ENCODE assay signal across 28 cellular contexts in the genomic region with DNA sequence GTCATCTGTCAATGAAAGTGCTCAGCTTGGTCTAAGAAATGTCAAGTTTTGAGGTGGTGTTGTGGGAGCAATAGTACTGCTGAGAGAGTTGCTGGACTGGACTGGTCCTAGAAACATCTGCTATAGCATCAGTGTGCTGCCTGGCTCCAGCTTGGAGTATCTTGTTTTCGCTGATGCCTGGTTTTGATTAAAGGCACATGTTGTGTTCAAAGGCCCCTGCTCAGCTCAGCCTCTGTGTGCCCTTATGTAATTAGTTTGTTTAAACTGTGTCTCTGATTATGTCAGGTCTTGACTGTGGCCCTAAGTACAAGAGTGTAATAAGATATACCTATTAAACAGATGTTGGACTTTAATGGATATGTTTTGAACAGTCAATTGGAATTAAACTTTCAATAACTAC.
DNase-seq lines count a peak whose midpoint lies in the region; ATAC-seq and TF ChIP-seq lines count a peak whose summit lies in the region.
"Had no signal": no experiment of that assay in that cellular context is flagged by ENCODE, and none has a peak within 500 bp of the region (broad histone marks: within the 10 kb centered on the region; RNA-seq: fewer than 3 reads in every experiment).

No MANE protein-coding gene starts in this region.

- no peak for ATAC-seq in HG02885 (IDR thresholded peaks at IDR 0.05; ENCODE audit: poor library complexity, unreplicated experiment)
- ATAC-seq: left lobe of liver; Panc1; stimulated activated memory B cell treated with anti-CD40 and anti-IgM and Interleukin-4, amounts not matched to agents 10 μg/mL and 1 μg/mL and 100 μg/mL, for 72 hours; T-cell; WTC11 had no signal

- H4K91ac ChIP-seq in mesenchymal stem cell (ENCODE audit: low read length), result no peak overlapping the region

- DNase-seq in NCI-H2029 treated with DMSO at 0.1 percent for 48 hours (lab: John Stamatoyannopoulos, UW) (peak; percentile 59), NCI-H2029 (lab: John Stamatoyannopoulos, UW) (no peak), NCI-H524 treated with DMSO at 0.1 percent for 48 hours (lab: John Stamatoyannopoulos, UW) (peak; percentile 66), adipocyte (ENCODE audit: low read depth) (peak; percentile 5), type B pancreatic cell (ENCODE audit: extremely low spot score, unreplicated experiment) (no peak), mesenchymal stem cell (no peak), SHP77 (lab: John Stamatoyannopoulos, UW) (no peak)
- DNase-seq: 8988T; activated CD4-positive, alpha-beta T cell treated with anti-CD3 and anti-CD28 coated beads, Interleukin-2, amount 10 ng/mL, durations not matched to agents 7 days and 5 days; amygdala; brain microvascular endothelial cell; Calu3; CD4-positive, CD25-positive, alpha-beta regulatory T cell; dorsolateral prefrontal cortex; esophagus squamous epithelium; GOT3; KBM-7; NCI-H1436; NCI-H2107; SJCRH30; T-cell had no signal

- H3K9me3 ChIP-seq in adipocyte (ENCODE audit: control insufficient read depth, low read length), result no peaks in the 10 kb centered on the region
- H3K9me3 ChIP-seq in mesenchymal stem cell (ENCODE audit: control insufficient read depth, low read length), result no peaks in the 10 kb centered on the region
- H3K9me3 ChIP-seq: esophagus squamous epithelium, SJCRH30 had no signal

- H3K36me3 Mint-ChIP-seq in type B pancreatic cell, result no peaks in the 10 kb centered on the region
- H3K36me3 Mint-ChIP-seq: activated naive CD4-positive, alpha-beta T cell treated with anti-CD3 and anti-CD28 coated beads, Interleukin-2, amount 50 U/mL, for 24 hours; CD4-positive, CD25-positive, alpha-beta regulatory T cell; stimulated activated memory B cell treated with anti-CD40 and anti-IgM and Interleukin-4, amounts not matched to agents 10 μg/mL and 1 μg/mL and 100 μg/mL, for 72 hours; T-cell; WTC11 had no signal

- no peak overlapping the region for H3K27ac ChIP-seq in mesenchymal stem cell (ENCODE audit: low read length, poor library complexity, severe bottlenecking)
- H3K27ac ChIP-seq: brain microvascular endothelial cell, dorsolateral prefrontal cortex, esophagus squamous epithelium, SJCRH30, skin epidermis had no signal

- no peak overlapping the region for H3K14ac ChIP-seq in mesenchymal stem cell (ENCODE audit: low read length in 2 of 2)

- no peak for TF ChIP-seq CTCF in type B pancreatic cell (conservative IDR thresholded peaks at IDR 0.05)

- 52% methylated on average over 1 of the region's 1 CpG for WGBS in mesenchymal stem cell

- H3K4me3 ChIP-seq in adipocyte (ENCODE audit: low read length) (no peak overlapping the region), mesenchymal stem cell (ENCODE audit: insufficient read depth in 1 of 2, low read depth in 1 of 2, low read length in 2 of 2) (no peak overlapping the region)
- H3K4me3 ChIP-seq: dorsolateral prefrontal cortex, esophagus squamous epithelium, SJCRH30, skin epidermis had no signal

- H2BK120ac ChIP-seq in mesenchymal stem cell (ENCODE audit: low read depth, low read length), result no peak overlapping the region

- H2BK15ac ChIP-seq in mesenchymal stem cell (ENCODE audit: low read depth, poor library complexity, severe bottlenecking), result no peak overlapping the region

- H3K23ac ChIP-seq in mesenchymal stem cell (ENCODE audit: low read length in 2 of 2), result no peak overlapping the region

- no peak overlapping the region for H4K8ac ChIP-seq in mesenchymal stem cell (ENCODE audit: low read length)

- no peaks in the 10 kb centered on the region for H3K9me3 Mint-ChIP-seq in type B pancreatic cell
- H3K9me3 Mint-ChIP-seq: activated CD4-positive, alpha-beta T cell treated with anti-CD3 and anti-CD28 coated beads, Interleukin-2, amount 10 ng/mL, durations not matched to agents 7 days and 5 days; activated naive CD4-positive, alpha-beta T cell treated with anti-CD3 and anti-CD28 coated beads, Interleukin-2, amount 50 U/mL, for 24 hours; stimulated activated memory B cell treated with anti-CD40 and anti-IgM and Interleukin-4, amounts not matched to agents 10 μg/mL and 1 μg/mL and 100 μg/mL, for 72 hours; WTC11 had no signal

- peaks cover 12% of the 10 kb centered on the region for H3K4me1 ChIP-seq in adipocyte (ENCODE audit: control insufficient read depth, insufficient read depth, low read length)
- H3K4me1 ChIP-seq in mesenchymal stem cell (ENCODE audit: control insufficient read depth, insufficient read depth, low read depth, low read length), result no peaks in the 10 kb centered on the region
- H3K4me1 ChIP-seq: SJCRH30 had no signal

- H3K18ac ChIP-seq in mesenchymal stem cell (ENCODE audit: low read depth in 1 of 2, low read length in 2 of 2), result no peak overlapping the region

- H3K27me3 ChIP-seq in adipocyte (replicated peaks; ENCODE audit: control insufficient read depth, insufficient read depth, low read length), result peaks cover under 1% of the 10 kb centered on the region
- H3K27me3 ChIP-seq in mesenchymal stem cell (ENCODE audit: control insufficient read depth in 1 of 2, insufficient read depth in 1 of 2, low read length in 2 of 2), result no peaks in the 10 kb centered on the region
- H3K27me3 ChIP-seq: brain microvascular endothelial cell, esophagus squamous epithelium, SJCRH30 had no signal

- no peak overlapping the region for H2BK12ac ChIP-seq in mesenchymal stem cell (ENCODE audit: low read length in 2 of 2)

- H2AFZ ChIP-seq in mesenchymal stem cell (ENCODE audit: low read depth, low read length), result no peak overlapping the region

- H3K4me3 Mint-ChIP-seq in type B pancreatic cell, result peak overlapping the region; percentile 9
- H3K4me3 Mint-ChIP-seq: activated CD4-positive, alpha-beta T cell treated with anti-CD3 and anti-CD28 coated beads, Interleukin-2, amount 10 ng/mL, durations not matched to agents 7 days and 5 days; activated naive CD4-positive, alpha-beta T cell treated with anti-CD3 and anti-CD28 coated beads, Interleukin-2, amount 50 U/mL, for 24 hours; CD4-positive, CD25-positive, alpha-beta regulatory T cell; stimulated activated memory B cell treated with anti-CD40 and anti-IgM and Interleukin-4, amounts not matched to agents 10 μg/mL and 1 μg/mL and 100 μg/mL, for 72 hours; T-cell; WTC11 had no signal

- no peak overlapping the region for H3K9ac ChIP-seq in adipocyte (ENCODE audit: low read length)
- H3K9ac ChIP-seq in mesenchymal stem cell (ENCODE audit: low read length), result no peak overlapping the region

- H3K27ac Mint-ChIP-seq in type B pancreatic cell, result no peak overlapping the region
- H3K27ac Mint-ChIP-seq: activated CD4-positive, alpha-beta T cell treated with anti-CD3 and anti-CD28 coated beads, Interleukin-2, amount 10 ng/mL, durations not matched to agents 7 days and 5 days; activated naive CD4-positive, alpha-beta T cell treated with anti-CD3 and anti-CD28 coated beads, Interleukin-2, amount 50 U/mL, for 24 hours; CD4-positive, CD25-positive, alpha-beta regulatory T cell; stimulated activated memory B cell treated with anti-CD40 and anti-IgM and Interleukin-4, amounts not matched to agents 10 μg/mL and 1 μg/mL and 100 μg/mL, for 72 hours; T-cell; WTC11 had no signal

- peaks cover 27% of the 10 kb centered on the region for H3K4me1 Mint-ChIP-seq in type B pancreatic cell (ENCODE audit: unreplicated experiment)
- H3K4me1 Mint-ChIP-seq: activated CD4-positive, alpha-beta T cell treated with anti-CD3 and anti-CD28 coated beads, Interleukin-2, amount 10 ng/mL, durations not matched to agents 7 days and 5 days; activated naive CD4-positive, alpha-beta T cell treated with anti-CD3 and anti-CD28 coated beads, Interleukin-2, amount 50 U/mL, for 24 hours; CD4-positive, CD25-positive, alpha-beta regulatory T cell; T-cell; WTC11 had no signal

- no peak overlapping the region for H2BK5ac ChIP-seq in mesenchymal stem cell (ENCODE audit: low read depth, low read length, poor library complexity, severe bottlenecking)

- no peaks in the 10 kb centered on the region for H3K79me1 ChIP-seq in mesenchymal stem cell (replicated peaks; ENCODE audit: low read length, poor library complexity, severe bottlenecking)

- H3K4ac ChIP-seq in mesenchymal stem cell (ENCODE audit: low read depth in 1 of 2, low read length in 2 of 2), result no peak overlapping the region

- H3K27me3 Mint-ChIP-seq in type B pancreatic cell, result peaks cover 25% of the 10 kb centered on the region
- H3K27me3 Mint-ChIP-seq: activated CD4-positive, alpha-beta T cell treated with anti-CD3 and anti-CD28 coated beads, Interleukin-2, amount 10 ng/mL, durations not matched to agents 7 days and 5 days; activated naive CD4-positive, alpha-beta T cell treated with anti-CD3 and anti-CD28 coated beads, Interleukin-2, amount 50 U/mL, for 24 hours; CD4-positive, CD25-positive, alpha-beta regulatory T cell; stimulated activated memory B cell treated with anti-CD40 and anti-IgM and Interleukin-4, amounts not matched to agents 10 μg/mL and 1 μg/mL and 100 μg/mL, for 72 hours had no signal

- H3K36me3 ChIP-seq in adipocyte (ENCODE audit: control insufficient read depth, insufficient read depth, low read length, severe bottlenecking) (no peaks in the 10 kb centered on the region), mesenchymal stem cell (ENCODE audit: control insufficient read depth in 1 of 2, insufficient read depth in 2 of 2, low read depth in 1 of 2, low read length in 2 of 2) (no peaks in the 10 kb centered on the region)
- H3K36me3 ChIP-seq: brain microvascular endothelial cell, esophagus squamous epithelium, SJCRH30 had no signal

- no peak overlapping the region for H3K4me2 ChIP-seq in mesenchymal stem cell (ENCODE audit: low read length, poor library complexity, severe bottlenecking)

- H2AK5ac ChIP-seq in mesenchymal stem cell (ENCODE audit: low read length, severe bottlenecking), result no peak overlapping the region

Comparison
In these comparisons a context has a peak if more than half of its experiments do, and no peak if none do; other contexts are left out.
1. DNase-seq: peak in NCI-H2029 treated with DMSO at 0.1 percent for 48 hours (single experiment), NCI-H524 treated with DMSO at 0.1 percent for 48 hours (single experiment) and adipocyte (single experiment); none in NCI-H2029 (single experiment), type B pancreatic cell (single experiment), mesenchymal stem cell (single experiment) and SHP77 (0 of 2).